Comparison of ENCODE assay signal across 10 cellular contexts in the genomic region with DNA sequence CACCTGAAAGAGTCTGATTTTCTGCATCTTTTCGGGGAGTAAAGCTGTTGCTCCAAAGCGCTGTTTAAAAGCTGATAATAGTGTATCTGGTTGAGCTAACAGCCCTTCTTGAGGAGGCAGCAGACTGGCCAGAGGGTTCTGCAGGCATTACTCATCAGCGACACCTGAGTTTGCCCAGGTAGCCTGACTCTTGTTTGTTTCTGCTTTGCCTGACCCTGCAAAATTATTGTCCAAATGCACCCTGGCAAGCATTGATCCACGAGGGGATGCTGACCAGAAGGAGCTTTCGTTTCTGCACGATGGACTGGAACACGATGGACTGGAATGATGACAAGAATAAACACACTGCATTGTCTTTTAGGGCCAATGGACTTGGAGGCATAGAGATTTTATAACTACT. TPM values are rescaled to one million over a fixed set of nuclear protein-coding genes. Genes with fewer than 3 reads are reported as not detected.
DNase-seq lines count a peak whose midpoint lies in the region; ATAC-seq, FAIRE-seq and TF ChIP-seq lines count a peak whose summit lies in the region.
"Had no signal": no experiment of that assay in that cellular context is flagged by ENCODE, and none has a peak within 500 bp of the region (broad histone marks: within the 10 kb centered on the region; RNA-seq: fewer than 3 reads in every experiment).

No MANE protein-coding gene starts in this region.

- intact Hi-C loops in breast epithelium (cut with DNase I; ENCODE audit: low total_unique reads) = no loop called here

- peak overlapping the region in 1 of 2 donors; percentile 55 for H3K27ac ChIP-seq in breast epithelium
- H3K27ac ChIP-seq in trophoblast cell (ENCODE audit: low read depth, low read length) = peak overlapping the region; percentile 66
- H3K27ac ChIP-seq in caudate nucleus (ENCODE audit: low read depth, low read length) = no peak overlapping the region

- no peak overlapping the region for H4K12ac ChIP-seq in trophoblast cell (ENCODE audit: low read depth, low read length)

- peaks cover 21% of the 10 kb centered on the region for H3K79me2 ChIP-seq in trophoblast cell (ENCODE audit: control insufficient read depth, insufficient read depth, low read length, poor library complexity)

- TF ChIP-seq POLR2A in GM12891 (IDR thresholded peaks at IDR 0.05; ENCODE audit: low read depth, low read length) = no peak
- TF ChIP-seq POLR2A in breast epithelium (IDR thresholded peaks at IDR 0.05) = no peak

- no peak overlapping the region for H2AK5ac ChIP-seq in trophoblast cell (ENCODE audit: low read length)

- no CpG with 5 or more reads among the region's 7 CpGs for WGBS in trophoblast cell (ENCODE audit: extremely low coverage, insufficient coverage, insufficient read length)

- no peak overlapping the region for H4K8ac ChIP-seq in trophoblast cell (ENCODE audit: low read depth, low read length)

- FAIRE-seq in GM12891 (lab: Jason Lieb, UNC) = peak; percentile 33

- H2BK5ac ChIP-seq in trophoblast cell (ENCODE audit: low read depth, low read length, poor library complexity) = no peak overlapping the region

- H3K4me3 ChIP-seq in breast epithelium (peak overlapping the region; percentile 12 to 18 (median 17)), trophoblast cell (ENCODE audit: low read depth, low read length) (no peak overlapping the region)

- H3K79me1 ChIP-seq in trophoblast cell (ENCODE audit: low read length) = peaks cover 12% of the 10 kb centered on the region

- H3K9ac ChIP-seq in trophoblast cell (ENCODE audit: low read length) = no peak overlapping the region

- peak; percentile 15 for ATAC-seq in HG03066 (IDR thresholded peaks at IDR 0.05; ENCODE audit: low read depth, unreplicated experiment)
- ATAC-seq in GM18861 (IDR thresholded peaks at IDR 0.05; ENCODE audit: unreplicated experiment) = no peak

- no peaks in the 10 kb centered on the region for H3K27me3 ChIP-seq in breast epithelium
- H3K27me3 ChIP-seq in trophoblast cell (ENCODE audit: insufficient read depth, low read length) = no peaks in the 10 kb centered on the region

- peak overlapping the region; percentile 2 for H3K4me2 ChIP-seq in trophoblast cell (ENCODE audit: low read length)

- no peak overlapping the region for H3K4ac ChIP-seq in trophoblast cell (ENCODE audit: low read depth, low read length)

- H2AFZ ChIP-seq in trophoblast cell (ENCODE audit: insufficient read depth, low read length, poor library complexity) = no peak overlapping the region

- no peak overlapping the region for H2BK120ac ChIP-seq in trophoblast cell (ENCODE audit: insufficient read depth, low read length, poor library complexity)

- no peak overlapping the region for H3K18ac ChIP-seq in trophoblast cell (ENCODE audit: low read length)

- H2BK12ac ChIP-seq in trophoblast cell (ENCODE audit: low read length) = no peak overlapping the region

- no peak for DNase-seq in GM12891 (ENCODE audit: insufficient read length, low spot score)
- no peak for DNase-seq in breast epithelium (ENCODE audit: low spot score in 2 of 2)
- no peak for DNase-seq in trophoblast cell
- DNase-seq in caudate nucleus (lab: John Stamatoyannopoulos, UW) = no peak
- DNase-seq in stimulated activated CD4-positive, alpha-beta T cell treated with anti-CD3 and anti-CD28 coated beads, Interleukin-4, amount 100 ng/mL, for 4 hours = no peak
- no peak for DNase-seq in activated CD4-positive, CD25-positive, alpha-beta regulatory T cell treated with anti-CD3 and anti-CD28 coated beads, Interleukin-2, amount 50 U/mL, for 72 hours
- DNase-seq: retina, SW 1271 had no signal

- H3K23ac ChIP-seq in trophoblast cell (ENCODE audit: low read length) = no peak overlapping the region

- no peak overlapping the region for H4K91ac ChIP-seq in trophoblast cell (ENCODE audit: low read depth, low read length)

- no peaks in the 10 kb centered on the region for H3K4me1 ChIP-seq in breast epithelium
- H3K4me1 ChIP-seq in trophoblast cell (ENCODE audit: control insufficient read depth in 1 of 2, insufficient read depth in 2 of 2, low read length in 2 of 2) = peaks cover 35 to 53% of the 10 kb centered on the region in 2 experiments

- TF ChIP-seq CTCF in breast epithelium (IDR thresholded peaks at IDR 0.05) = no peak

- H3K36me3 ChIP-seq in breast epithelium = no peaks in the 10 kb centered on the region
- peaks cover 3 to 10% of the 10 kb centered on the region in 2 experiments for H3K36me3 ChIP-seq in trophoblast cell (ENCODE audit: control insufficient read depth in 1 of 2, insufficient read depth in 2 of 2, low read length in 2 of 2)

- H3K9me3 ChIP-seq in breast epithelium = no peaks in the 10 kb centered on the region
- no peaks in the 10 kb centered on the region for H3K9me3 ChIP-seq in trophoblast cell (ENCODE audit: insufficient read depth, low read depth, low read length)

- no peak overlapping the region for H3K14ac ChIP-seq in trophoblast cell (ENCODE audit: low read length)

TF ChIP-seq in GM12891, 5 proteins besides CTCF, POLR2A, EP300 and RAD21:
- TF ChIP-seq TAF1 (IDR thresholded peaks at IDR 0.05; ENCODE audit: low read depth, low read length) = no peak
- TF ChIP-seq SPI1 (IDR thresholded peaks at IDR 0.05; ENCODE audit: low read depth, low read length) = no peak
- no peak for TF ChIP-seq POU2F2 (IDR thresholded peaks at IDR 0.05; ENCODE audit: low read depth, low read length)
- TF ChIP-seq POLR2AphosphoS5 (IDR thresholded peaks at IDR 0.05; ENCODE audit: low read depth, low read length) = no peak
- TF ChIP-seq PAX5 (IDR thresholded peaks at IDR 0.05; ENCODE audit: insufficient read depth, low read length, severe bottlenecking) = no peak

RNA-seq across cellular contexts. Expression of a gene that starts 6.2 kb away (rescaled TPM):
- polyA plus RNA-seq in GM12891 (2012; ENCODE audit: low read depth, missing spikeins) = 91.8 TPM
- 100 to 1,000 TPM in 2 of 3 donors, 10 to 100 TPM in 1; 96.3 to 536 (median 142) TPM for total RNA-seq in breast epithelium
- 627 and 651 TPM in 2 replicates for polyA plus RNA-seq in trophoblast cell (2013)

RNA-seq across cellular contexts. Expression of a gene that starts 54.5 kb away (rescaled TPM):
- not detected for polyA plus RNA-seq in GM12891 (2012; ENCODE audit: low read depth, missing spikeins)
- 10 to 100 TPM in 1 of 3 donors, 1 to 10 TPM in 1, under 1 TPM in 1; 0.59 to 14.4 (median 2.6) TPM for total RNA-seq in breast epithelium
- 0.07 TPM in 2 replicates for polyA plus RNA-seq in trophoblast cell (2013)
